10 cellular contexts compared by ENCODE assay signal in genomic region chr1:84973493-84974334, GRCh38. TPM values are rescaled to one million over a fixed set of nuclear protein-coding genes. Genes with fewer than 3 reads are reported as not detected.
DNase-seq lines count a peak whose midpoint lies in the region; ATAC-seq and TF ChIP-seq lines count a peak whose summit lies in the region.
"Had no signal": no experiment of that assay in that cellular context is flagged by ENCODE, and none has a peak within 500 bp of the region (broad histone marks: within the 10 kb centered on the region; RNA-seq: fewer than 3 reads in every experiment).

No MANE protein-coding gene starts in this region.

- H3K36me3 ChIP-seq in heart right ventricle (no peaks in the 10 kb centered on the region), esophagus muscularis mucosa (no peaks in the 10 kb centered on the region)

- peaks cover 65% of the 10 kb centered on the region for H3K4me1 Mint-ChIP-seq in activated T-cell treated with anti-CD3 and anti-CD28 coated beads, Interleukin-2, amount 50 U/mL, for 24 hours (ENCODE audit: low read depth)
- H3K4me1 Mint-ChIP-seq in stimulated activated naive B cell treated with anti-CD40 and anti-IgM and Interleukin-4, amounts not matched to agents 10 μg/mL and 1 μg/mL and 100 μg/mL, for 72 hours: peaks cover 61 to 97% of the 10 kb centered on the region in 2 donors

- H3K9me3 ChIP-seq in heart right ventricle (no peaks in the 10 kb centered on the region), esophagus muscularis mucosa (no peaks in the 10 kb centered on the region)

- 78 to 83% methylated on average over 7 of the region's 7 CpGs for whole genome bisulfite sequencing in heart right ventricle, 2 donors
- 73% methylated on average over 7 of the region's 7 CpGs for WGBS in esophagus muscularis mucosa

- H3K4me3 Mint-ChIP-seq in activated T-cell treated with anti-CD3 and anti-CD28 coated beads, Interleukin-2, amount 50 U/mL, for 24 hours: peak overlapping the region; percentile 9
- H3K4me3 Mint-ChIP-seq in stimulated activated naive B cell treated with anti-CD40 and anti-IgM and Interleukin-4, amounts not matched to agents 10 μg/mL and 1 μg/mL and 100 μg/mL, for 72 hours: peak overlapping the region; percentile 57 to 70
- H3K4me3 Mint-ChIP-seq: CD4-positive, CD25-positive, alpha-beta regulatory T cell had no signal

- peaks cover 0 to 5% (median 0%) of the 10 kb centered on the region in 9 donors for H3K4me1 ChIP-seq in heart right ventricle
- no peaks in the 10 kb centered on the region for H3K4me1 ChIP-seq in esophagus muscularis mucosa

- H3K4me3 ChIP-seq in heart right ventricle (no peak overlapping the region), esophagus muscularis mucosa (no peak overlapping the region)

- no peak overlapping the region for H3K27ac ChIP-seq in heart right ventricle
- no peak overlapping the region for H3K27ac ChIP-seq in esophagus muscularis mucosa (replicated peaks in 1 of 4)

- H3K9me3 Mint-ChIP-seq in activated T-cell treated with anti-CD3 and anti-CD28 coated beads, Interleukin-2, amount 50 U/mL, for 24 hours: no peaks in the 10 kb centered on the region
- peaks cover 0 to 4% of the 10 kb centered on the region in 2 donors for H3K9me3 Mint-ChIP-seq in stimulated activated naive B cell treated with anti-CD40 and anti-IgM and Interleukin-4, amounts not matched to agents 10 μg/mL and 1 μg/mL and 100 μg/mL, for 72 hours

- H3K27me3 ChIP-seq in heart right ventricle: no peaks in the 10 kb centered on the region
- no peaks in the 10 kb centered on the region for H3K27me3 ChIP-seq in esophagus muscularis mucosa

- TF ChIP-seq POLR2A in esophagus muscularis mucosa (IDR thresholded peaks at IDR 0.05; ENCODE audit: low read depth): no peak

- H3K27me3 Mint-ChIP-seq in activated T-cell treated with anti-CD3 and anti-CD28 coated beads, Interleukin-2, amount 50 U/mL, for 24 hours: no peaks in the 10 kb centered on the region
- H3K27me3 Mint-ChIP-seq in stimulated activated naive B cell treated with anti-CD40 and anti-IgM and Interleukin-4, amounts not matched to agents 10 μg/mL and 1 μg/mL and 100 μg/mL, for 72 hours: no peaks in the 10 kb centered on the region

- no peak for TF ChIP-seq EP300 in esophagus muscularis mucosa (IDR thresholded peaks at IDR 0.05)

- H3K27ac Mint-ChIP-seq in activated T-cell treated with anti-CD3 and anti-CD28 coated beads, Interleukin-2, amount 50 U/mL, for 24 hours: peak overlapping the region; percentile 66
- peak overlapping the region; percentile 89 for H3K27ac Mint-ChIP-seq in stimulated activated naive B cell treated with anti-CD40 and anti-IgM and Interleukin-4, amounts not matched to agents 10 μg/mL and 1 μg/mL and 100 μg/mL, for 72 hours

- no peak for DNase-seq in activated T-cell treated with anti-CD3 and anti-CD28 coated beads, Interleukin-2, amount 50 U/mL, for 24 hours
- no peak for DNase-seq in activated T-cell treated with anti-CD3 and anti-CD28 coated beads for 4 hours
- DNase-seq in NOMO-1 (lab: John Stamatoyannopoulos, UW; ENCODE audit: unreplicated experiment in 2 of 2): peak; percentile 79 to 81
- peak; percentile 51 for DNase-seq in stimulated activated naive B cell treated with anti-CD40 and anti-IgM and Interleukin-4, amounts not matched to agents 10 μg/mL and 1 μg/mL and 100 μg/mL, for 72 hours
- no peak for DNase-seq in heart right ventricle
- DNase-seq in esophagus muscularis mucosa (ENCODE audit: extremely low spot score): no peak
- DNase-seq: MM.1S had no signal

- ATAC-seq in HG02678 (IDR thresholded peaks at IDR 0.05; ENCODE audit: unreplicated experiment) (peak; percentile 47), heart right ventricle (no peak), GM18861 (IDR thresholded peaks at IDR 0.05; ENCODE audit: unreplicated experiment) (no peak)
- peak; percentile 40 to 57 for ATAC-seq in stimulated activated naive B cell treated with anti-CD40 and anti-IgM and Interleukin-4, amounts not matched to agents 10 μg/mL and 1 μg/mL and 100 μg/mL, for 72 hours (replicated peaks)

- peaks cover 35% of the 10 kb centered on the region for H3K36me3 Mint-ChIP-seq in activated T-cell treated with anti-CD3 and anti-CD28 coated beads, Interleukin-2, amount 50 U/mL, for 24 hours (ENCODE audit: low read depth)
- peaks cover 54 to 80% of the 10 kb centered on the region in 2 donors for H3K36me3 Mint-ChIP-seq in stimulated activated naive B cell treated with anti-CD40 and anti-IgM and Interleukin-4, amounts not matched to agents 10 μg/mL and 1 μg/mL and 100 μg/mL, for 72 hours
- H3K36me3 Mint-ChIP-seq: CD4-positive, CD25-positive, alpha-beta regulatory T cell had no signal

- no peak for TF ChIP-seq CTCF in heart right ventricle (IDR thresholded peaks at IDR 0.05)
- TF ChIP-seq CTCF in esophagus muscularis mucosa (IDR thresholded peaks at IDR 0.05): no peak

- intact Hi-C loops in heart right ventricle (cut with DNase I): loop anchor here in 1 of 10 donors (5.0 kb wide), 1 partner anchor 1069 kb away; no protein-coding TSS in a partner anchor
- intact Hi-C loops in esophagus muscularis mucosa (cut with DNase I): no loop called here

RNA-seq across cellular contexts. Expression of gene MCOLN2, which starts 23.2 kb away (rescaled TPM):
- total RNA-seq in heart right ventricle (1 to 10 TPM in 1 of 10 donors, under 1 TPM in 3, not detected in 6; 0.09 to 2.0 (median 0.21) TPM), esophagus muscularis mucosa (under 1 TPM; under 0.01 to 0.83 (median 0.18) TPM)
- polyA plus RNA-seq in heart right ventricle: under 1 TPM; 0.01 to 0.15 TPM

Comparison
In these comparisons a context has a peak if more than half of its experiments do, and no peak if none do; other contexts are left out.
1. DNase-seq: peak in NOMO-1 (2 of 2) and stimulated activated naive B cell treated with anti-CD40 and anti-IgM and Interleukin-4, amounts not matched to agents 10 μg/mL and 1 μg/mL and 100 μg/mL, for 72 hours (single experiment); none in activated T-cell treated with anti-CD3 and anti-CD28 coated beads, Interleukin-2, amount 50 U/mL, for 24 hours (single experiment), activated T-cell treated with anti-CD3 and anti-CD28 coated beads for 4 hours (single experiment), heart right ventricle (0 of 2) and esophagus muscularis mucosa (single experiment).
2. ATAC-seq: peak in HG02678 (single experiment) and stimulated activated naive B cell treated with anti-CD40 and anti-IgM and Interleukin-4, amounts not matched to agents 10 μg/mL and 1 μg/mL and 100 μg/mL, for 72 hours (2 of 2); none in heart right ventricle (0 of 8) and GM18861 (single experiment).